In genomic region chr22:22737590-22737989, GRCh38 we compare ENCODE assay signal across 34 cellular contexts.
"Had no signal": no experiment of that assay in that cellular context is flagged by ENCODE, and none has a peak within 500 bp of the region (broad histone marks: within the 10 kb centered on the region; RNA-seq: fewer than 3 reads in every experiment).

No MANE protein-coding gene starts in this region.

- H3K27ac Mint-ChIP-seq: activated B cell treated with CpG ODN at 0.5 μM for 24 hours; activated naive CD4-positive, alpha-beta T cell treated with anti-CD3 and anti-CD28 coated beads for 36 hours; activated naive CD4-positive, alpha-beta T cell treated with anti-CD3 and anti-CD28 coated beads, Interleukin-2, amount 50 U/mL, for 72 hours; activated T-cell treated with anti-CD3 and anti-CD28 coated beads, Interleukin-2, amount 50 U/mL, for 72 hours; activated T-helper 17 cell treated with anti-CD3 and anti-CD28 coated beads, Interleukin-2, amount 50 U/mL, for 72 hours; brain; T-cell; T-helper 17 cell had no signal

- H3K27ac ChIP-seq: adrenal gland, KMS-11, Peyer's patch, RWPE1, VCaP had no signal

- H3K9me3 Mint-ChIP-seq: activated B cell treated with CpG ODN at 0.5 μM for 24 hours; activated naive CD4-positive, alpha-beta T cell treated with anti-CD3 and anti-CD28 coated beads for 36 hours; activated naive CD4-positive, alpha-beta T cell treated with anti-CD3 and anti-CD28 coated beads, Interleukin-2, amount 50 U/mL, for 72 hours; activated T-cell treated with anti-CD3 and anti-CD28 coated beads, Interleukin-2, amount 50 U/mL, for 72 hours; activated T-helper 17 cell treated with anti-CD3 and anti-CD28 coated beads, Interleukin-2, amount 50 U/mL, for 72 hours; T-cell had no signal

- H3K4me1 ChIP-seq: adrenal gland, Peyer's patch had no signal

- H3K27me3 ChIP-seq: Peyer's patch had no signal

- H3K4me3 ChIP-seq: adrenal gland, Peyer's patch had no signal

- DNase-seq: activated B cell treated with CpG ODN at 0.5 μM for 24 hours; activated CD4-positive, alpha-beta T cell treated with anti-CD3 and anti-CD28 coated beads for 48 hours; activated CD4-positive, alpha-beta T cell treated with anti-CD3 and anti-CD28 coated beads, Interleukin-2, amount 50 U/mL, for 4 hours; activated CD4-positive, CD25-positive, alpha-beta regulatory T cell treated with anti-CD3 and anti-CD28 coated beads, Interleukin-2, amount 50 U/mL, for 72 hours; activated effector memory CD4-positive, alpha-beta T cell treated with anti-CD3 and anti-CD28 coated beads, Interleukin-2, amount 50 U/mL, for 16 hours; activated naive CD4-positive, alpha-beta T cell treated with anti-CD3 and anti-CD28 coated beads for 36 hours; activated T-cell treated with anti-CD3 and anti-CD28 coated beads, Interleukin-2, amount 50 U/mL, for 1 hour; activated T-cell treated with anti-CD3 and anti-CD28 coated beads, Interleukin-2, amount 50 U/mL, for 72 hours; adrenal gland; central memory CD4-positive, alpha-beta T cell; MM.1S; MV-4-11; NCI-H1092; NCI-H1436 treated with DMSO at 0.1 percent for 48 hours; NCI-H1694 treated with DMSO at 0.1 percent for 48 hours; NCI-H2029; NCI-H2171; NCI-H510A; NCI-H526; NCI-H748 treated with DMSO at 0.1 percent for 48 hours; NK-92 treated with Interleukin-12 subunit alpha and Interleukin-12 subunit beta, amount 100 ng/mL, for 24 hours; PC-3; Peyer's patch; SIG-M5; T-cell; T-helper 17 cell had no signal

- H3K4me1 Mint-ChIP-seq: activated T-helper 17 cell treated with anti-CD3 and anti-CD28 coated beads, Interleukin-2, amount 50 U/mL, for 72 hours; brain had no signal

- H3K36me3 ChIP-seq: adrenal gland, Peyer's patch had no signal

- H3K9me3 ChIP-seq: adrenal gland, Peyer's patch had no signal

- ATAC-seq: activated T-helper 17 cell treated with anti-CD3 and anti-CD28 coated beads, Interleukin-2, amount 50 U/mL, for 72 hours; PC-3; Right ventricle myocardium inferior; SK-N-SH treated with all-trans-retinoic acid at 6 μM for 48 hours; T-cell; T-helper 17 cell had no signal

- H3K36me3 Mint-ChIP-seq: activated naive CD4-positive, alpha-beta T cell treated with anti-CD3 and anti-CD28 coated beads, Interleukin-2, amount 50 U/mL, for 72 hours; brain; T-cell had no signal

- H3K4me3 Mint-ChIP-seq: activated B cell treated with CpG ODN at 0.5 μM for 24 hours; activated naive CD4-positive, alpha-beta T cell treated with anti-CD3 and anti-CD28 coated beads for 36 hours; activated T-cell treated with anti-CD3 and anti-CD28 coated beads, Interleukin-2, amount 50 U/mL, for 72 hours; activated T-helper 17 cell treated with anti-CD3 and anti-CD28 coated beads, Interleukin-2, amount 50 U/mL, for 72 hours; brain; T-cell; T-helper 17 cell had no signal
